ENCODE assay signal across 1 cellular context in genomic region chr5:39175273-39175955, GRCh38.
TF ChIP-seq lines count a peak whose summit lies in the region.

No MANE protein-coding gene starts in this region.

TF ChIP-seq in GM12878, 131 proteins besides CTCF, POLR2A, EP300 and RAD21 (continued from another document):
- TF ChIP-seq BCL3 (IDR thresholded peaks at IDR 0.05; ENCODE audit: borderline replicate concordance, insufficient read depth, low read depth, low read length, poor library complexity, severe bottlenecking) (no peak), SMAD5 (IDR thresholded peaks at IDR 0.05; ENCODE audit: low read depth) (no peak), BMI1 (IDR thresholded peaks at IDR 0.05; ENCODE audit: borderline replicate concordance) (no peak), ZZZ3 (IDR thresholded peaks at IDR 0.05; ENCODE audit: control insufficient read depth, insufficient read length, low read depth) (no peak), ZNF24 (IDR thresholded peaks at IDR 0.05) (no peak), USF2 (IDR thresholded peaks at IDR 0.05; ENCODE audit: borderline replicate concordance, low read depth, low read length) (no peak), TBL1XR1 (IDR thresholded peaks at IDR 0.05; ENCODE audit: low read depth, low read length) (no peak), SREBF2 (IDR thresholded peaks at IDR 0.05; ENCODE audit: low read length) (no peak), ZNF274 (IDR thresholded peaks at IDR 0.05; ENCODE audit: insufficient read depth, insufficient read length) (no peak), NR2C1 (IDR thresholded peaks at IDR 0.05) (no peak)
- TF ChIP-seq, protein P1, sequence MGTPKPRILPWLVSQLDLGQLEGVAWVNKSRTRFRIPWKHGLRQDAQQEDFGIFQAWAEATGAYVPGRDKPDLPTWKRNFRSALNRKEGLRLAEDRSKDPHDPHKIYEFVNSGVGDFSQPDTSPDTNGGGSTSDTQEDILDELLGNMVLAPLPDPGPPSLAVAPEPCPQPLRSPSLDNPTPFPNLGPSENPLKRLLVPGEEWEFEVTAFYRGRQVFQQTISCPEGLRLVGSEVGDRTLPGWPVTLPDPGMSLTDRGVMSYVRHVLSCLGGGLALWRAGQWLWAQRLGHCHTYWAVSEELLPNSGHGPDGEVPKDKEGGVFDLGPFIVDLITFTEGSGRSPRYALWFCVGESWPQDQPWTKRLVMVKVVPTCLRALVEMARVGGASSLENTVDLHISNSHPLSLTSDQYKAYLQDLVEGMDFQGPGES (IDR thresholded peaks at IDR 0.05) = no peak
- TF ChIP-seq, protein P2, sequence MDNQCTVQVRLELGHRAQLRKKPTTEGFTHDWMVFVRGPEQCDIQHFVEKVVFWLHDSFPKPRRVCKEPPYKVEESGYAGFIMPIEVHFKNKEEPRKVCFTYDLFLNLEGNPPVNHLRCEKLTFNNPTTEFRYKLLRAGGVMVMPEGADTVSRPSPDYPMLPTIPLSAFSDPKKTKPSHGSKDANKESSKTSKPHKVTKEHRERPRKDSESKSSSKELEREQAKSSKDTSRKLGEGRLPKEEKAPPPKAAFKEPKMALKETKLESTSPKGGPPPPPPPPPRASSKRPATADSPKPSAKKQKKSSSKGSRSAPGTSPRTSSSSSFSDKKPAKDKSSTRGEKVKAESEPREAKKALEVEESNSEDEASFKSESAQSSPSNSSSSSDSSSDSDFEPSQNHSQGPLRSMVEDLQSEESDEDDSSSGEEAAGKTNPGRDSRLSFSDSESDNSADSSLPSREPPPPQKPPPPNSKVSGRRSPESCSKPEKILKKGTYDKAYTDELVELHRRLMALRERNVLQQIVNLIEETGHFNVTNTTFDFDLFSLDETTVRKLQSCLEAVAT (IDR thresholded peaks at IDR 0.05) = no peak
TF ChIP-seq in GM12878: peak in this region for 0.
